8 cellular contexts compared by ENCODE assay signal in genomic region chr3:28349397-28350000, GRCh38. TPM values are rescaled to one million over a fixed set of nuclear protein-coding genes. Genes with fewer than 3 reads are reported as not detected.
DNase-seq lines count a peak whose midpoint lies in the region; ATAC-seq and TF ChIP-seq lines count a peak whose summit lies in the region.

No MANE protein-coding gene starts in this region.

- H4K20me1 ChIP-seq in MM.1S (ENCODE audit: insufficient read depth, low read length): no peaks in the 10 kb centered on the region

- intact Hi-C loops in activated CD4-positive, alpha-beta T cell treated with anti-CD3 and anti-CD28 coated beads, Interleukin-2, amount 10 ng/mL, durations not matched to agents 24 days and 14 days (cut with micrococcal nuclease): loop anchor here (1.0 to 10.0 kb wide), 5 partner anchors 108 to 895 kb away; partner anchors contain the start of gene CMC1
- intact Hi-C loops in thyroid gland (cut with DNase I): no loop called here

- no peak for DNase-seq in activated CD4-positive, alpha-beta T cell treated with anti-CD3 and anti-CD28 coated beads, Interleukin-2, amount 10 ng/mL, durations not matched to agents 24 days and 14 days
- no peak for DNase-seq in activated CD4-positive, alpha-beta T cell treated with anti-CD3 and anti-CD28 coated beads, Interleukin-2, amount 50 U/mL, for 48 hours
- DNase-seq in MM.1S (no peak), astrocyte of the spinal cord (ENCODE audit: low read depth, low spot score) (no peak), left lobe of liver (ENCODE audit: low spot score) (no peak), thyroid gland (no peak), GOT3 (lab: John Stamatoyannopoulos, UW) (no peak)

- H3K9me2 ChIP-seq in MM.1S (replicated peaks; ENCODE audit: insufficient read depth, low read length): no peaks in the 10 kb centered on the region

- in situ Hi-C loops in astrocyte of the spinal cord (cut with HindIII; ENCODE audit: low sequenced_read_pairs): no loop called here

- H3K36me3 Mint-ChIP-seq in activated CD4-positive, alpha-beta T cell treated with anti-CD3 and anti-CD28 coated beads, Interleukin-2, amount 10 ng/mL, durations not matched to agents 24 days and 14 days (ENCODE audit: low read depth): peaks cover 29% of the 10 kb centered on the region

- 16 to 24% methylated on average over 16 of the region's 16 CpGs for WGBS in thyroid gland, 2 donors

- H3K9ac ChIP-seq in MM.1S (ENCODE audit: low read length): peak overlapping the region; percentile 99; the same call in 1 of the 2 replicates

- peak overlapping the region; percentile 97 for H2AFZ ChIP-seq in MM.1S (ENCODE audit: low read length)

- H3K9me3 Mint-ChIP-seq in activated CD4-positive, alpha-beta T cell treated with anti-CD3 and anti-CD28 coated beads, Interleukin-2, amount 10 ng/mL, durations not matched to agents 24 days and 14 days: peaks cover 9% of the 10 kb centered on the region

- H3K4me2 ChIP-seq in MM.1S (ENCODE audit: low read depth, low read length): peak overlapping the region; percentile 82

- TF ChIP-seq CTCF in MM.1S (IDR thresholded peaks at IDR 0.05; ENCODE audit: low read length) (no peak), astrocyte of the spinal cord (IDR thresholded peaks at IDR 0.05; ENCODE audit: low read depth, low read length) (peak; percentile 10), thyroid gland (IDR thresholded peaks at IDR 0.05) (peak in 2 of 6 experiments; percentile 10 to 21)

- peak overlapping the region; percentile 98 for H3K4me3 Mint-ChIP-seq in activated CD4-positive, alpha-beta T cell treated with anti-CD3 and anti-CD28 coated beads, Interleukin-2, amount 10 ng/mL, durations not matched to agents 24 days and 14 days

- H3K79me2 ChIP-seq in MM.1S (ENCODE audit: low read length): peaks cover 47% of the 10 kb centered on the region

- H3K4me3 ChIP-seq in MM.1S (ENCODE audit: low read length) (peak overlapping the region; percentile 95), astrocyte of the spinal cord (ENCODE audit: low read depth, low read length) (peak overlapping the region; percentile 78), thyroid gland (replicated peaks in 1 of 3) (peak overlapping the region; percentile 55 to 94 (median 65))

- ATAC-seq in left lobe of liver: peak; percentile 5
- ATAC-seq in HG03108 (IDR thresholded peaks at IDR 0.05; ENCODE audit: unreplicated experiment): no peak

- H3K4me1 ChIP-seq in MM.1S (ENCODE audit: low read length) (peaks cover 18% of the 10 kb centered on the region), thyroid gland (peaks cover 22 to 25% of the 10 kb centered on the region in 2 donors)

- peak overlapping the region; percentile 96 for H3K27ac Mint-ChIP-seq in activated CD4-positive, alpha-beta T cell treated with anti-CD3 and anti-CD28 coated beads, Interleukin-2, amount 10 ng/mL, durations not matched to agents 24 days and 14 days

- H3K36me3 ChIP-seq in MM.1S (replicated peaks; ENCODE audit: insufficient read depth, low read length): no peaks in the 10 kb centered on the region
- H3K36me3 ChIP-seq in thyroid gland: no peaks in the 10 kb centered on the region

- H3K27ac ChIP-seq in MM.1S (ENCODE audit: low read length): peak overlapping the region; percentile 94; the same call in 1 of the 2 replicates
- peak overlapping the region; percentile 80 to 99 (median 98) for H3K27ac ChIP-seq in thyroid gland

- no peaks in the 10 kb centered on the region for H3F3A ChIP-seq in MM.1S (ENCODE audit: insufficient read depth, low read length)

- TF ChIP-seq POLR2A in thyroid gland (IDR thresholded peaks at IDR 0.05): no peak

- peaks cover 41% of the 10 kb centered on the region for H3K4me1 Mint-ChIP-seq in activated CD4-positive, alpha-beta T cell treated with anti-CD3 and anti-CD28 coated beads, Interleukin-2, amount 10 ng/mL, durations not matched to agents 24 days and 14 days

- H3K27me3 Mint-ChIP-seq in activated CD4-positive, alpha-beta T cell treated with anti-CD3 and anti-CD28 coated beads, Interleukin-2, amount 10 ng/mL, durations not matched to agents 24 days and 14 days: no peaks in the 10 kb centered on the region

- H3K9me3 ChIP-seq in MM.1S (replicated peaks; ENCODE audit: insufficient read depth, low read length) (no peaks in the 10 kb centered on the region), thyroid gland (no peaks in the 10 kb centered on the region)

- H3K27me3 ChIP-seq in MM.1S (replicated peaks; ENCODE audit: insufficient read depth, low read length): no peaks in the 10 kb centered on the region
- H3K27me3 ChIP-seq in thyroid gland: no peaks in the 10 kb centered on the region

RNA-seq across cellular contexts. Expression of gene AZI2, which starts 0.9 kb away (rescaled TPM):
- 35.6 and 38.7 TPM in 2 replicates for total RNA-seq in activated CD4-positive, alpha-beta T cell treated with anti-CD3 and anti-CD28 coated beads, Interleukin-2, amount 10 ng/mL, durations not matched to agents 24 days and 14 days
- 30.3 TPM for total RNA-seq in left lobe of liver
- 10 to 100 TPM; 55.9 to 75.3 (median 60.5) TPM for total RNA-seq in thyroid gland

RNA-seq across cellular contexts. Expression of gene ZCWPW2, which starts 1.0 kb away (rescaled TPM):
- 0.14 TPM in 1 of 2 replicates, not detected in the other for total RNA-seq in activated CD4-positive, alpha-beta T cell treated with anti-CD3 and anti-CD28 coated beads, Interleukin-2, amount 10 ng/mL, durations not matched to agents 24 days and 14 days
- total RNA-seq in left lobe of liver (0.30 TPM), thyroid gland (1 to 10 TPM in 2 of 4 donors, under 1 TPM in 1, not detected in 1; 0.49 to 2.6 (median 1.1) TPM)
